9 cellular contexts compared by ENCODE assay signal in the genomic region with DNA sequence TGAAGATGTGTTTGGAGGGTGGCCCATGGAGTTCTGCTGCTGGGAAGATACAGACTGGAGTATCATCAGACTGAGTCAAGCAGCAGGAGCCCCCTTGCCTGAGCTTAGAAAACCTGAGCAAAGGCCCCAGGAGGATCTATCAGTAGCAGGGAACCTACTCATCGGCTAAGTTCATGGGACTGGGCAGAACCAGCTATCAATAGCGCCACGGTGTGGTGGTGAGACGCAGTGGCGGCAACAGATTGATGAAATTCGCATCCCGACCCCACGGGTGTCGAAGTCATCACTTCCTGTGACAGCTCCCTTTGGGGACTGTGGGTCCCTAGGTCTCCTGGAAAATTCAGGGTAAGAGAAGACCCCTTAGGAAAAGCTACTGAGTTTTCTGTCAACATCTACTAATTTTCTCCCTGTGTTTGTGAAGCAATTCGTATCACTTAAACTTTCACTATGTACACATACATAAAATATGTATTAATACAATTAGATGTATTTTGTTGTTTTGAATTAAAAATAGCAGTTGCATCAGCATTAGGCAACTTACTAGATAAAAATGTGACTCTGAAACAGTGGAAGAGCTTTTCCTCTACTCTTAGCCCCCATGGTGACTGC. TPM values are rescaled to one million over a fixed set of nuclear protein-coding genes. Genes with fewer than 3 reads are reported as not detected.
DNase-seq lines count a peak whose midpoint lies in the region; ATAC-seq, FAIRE-seq and TF ChIP-seq lines count a peak whose summit lies in the region.
"Had no signal": no experiment of that assay in that cellular context is flagged by ENCODE, and none has a peak within 500 bp of the region (broad histone marks: within the 10 kb centered on the region; RNA-seq: fewer than 3 reads in every experiment).

No MANE protein-coding gene starts in this region.

- H3K36me3 ChIP-seq in RWPE2 (ENCODE audit: low read depth) = no peaks in the 10 kb centered on the region

- TF ChIP-seq POLR2A in H54 (IDR thresholded peaks at IDR 0.05; ENCODE audit: low read depth, low read length) = no peak

- no peak overlapping the region for H3K27ac Mint-ChIP-seq in activated naive CD8-positive, alpha-beta T cell treated with anti-CD3 and anti-CD28 coated beads, Interleukin-2, amount 50 U/mL, for 24 hours

- ATAC-seq in RWPE2 (ENCODE audit: low read depth) = no peak; the same call in 2 of the 3 replicates
- ATAC-seq in activated naive CD8-positive, alpha-beta T cell treated with anti-CD3 and anti-CD28 coated beads, Interleukin-2, amount 50 U/mL, for 24 hours = peak; percentile 42
- ATAC-seq in GM19395 (IDR thresholded peaks at IDR 0.05; ENCODE audit: unreplicated experiment) = no peak

- no peaks in the 10 kb centered on the region for H3K27me3 Mint-ChIP-seq in activated naive CD8-positive, alpha-beta T cell treated with anti-CD3 and anti-CD28 coated beads, Interleukin-2, amount 50 U/mL, for 24 hours

- DNase-seq in AG20443 (ENCODE audit: low spot score) (peak; percentile 62), H54 (ENCODE audit: insufficient read length, low spot score) (peak; percentile 82), RWPE2 (ENCODE audit: low spot score) (no peak), inferior parietal cortex (ENCODE audit: extremely low spot score) (peak; percentile 60), occipital lobe (lab: John Stamatoyannopoulos, UW) (no peak)
- DNase-seq in activated naive CD8-positive, alpha-beta T cell treated with anti-CD3 and anti-CD28 coated beads, Interleukin-2, amount 50 U/mL, for 24 hours = peak; percentile 67
- DNase-seq in stimulated activated CD4-positive, alpha-beta T cell treated with anti-CD3 and anti-CD28 coated beads, TNF-alpha, amount 100 ng/mL, for 48 hours (ENCODE audit: low read depth in 3 of 3) = peak; percentile 21 to 57 (median 32)
- DNase-seq: left cardiac atrium had no signal

- H3K27me3 ChIP-seq in RWPE2 (ENCODE audit: insufficient read depth, poor library complexity, severe bottlenecking) = no peaks in the 10 kb centered on the region

- H3K4me1 Mint-ChIP-seq in activated naive CD8-positive, alpha-beta T cell treated with anti-CD3 and anti-CD28 coated beads, Interleukin-2, amount 50 U/mL, for 24 hours = peaks cover 10% of the 10 kb centered on the region

- H3K27ac ChIP-seq in RWPE2 (ENCODE audit: poor library complexity, severe bottlenecking) = no peak overlapping the region

- H3K4me1 ChIP-seq in RWPE2 (ENCODE audit: insufficient read depth, poor library complexity, severe bottlenecking) = no peaks in the 10 kb centered on the region

- no peak for FAIRE-seq in H54 (lab: Jason Lieb, UNC)

- peak; percentile 52 for TF ChIP-seq CTCF in RWPE2 (IDR thresholded peaks at IDR 0.05; ENCODE audit: poor library complexity, severe bottlenecking)

- no peak overlapping the region for H3K4me3 Mint-ChIP-seq in activated naive CD8-positive, alpha-beta T cell treated with anti-CD3 and anti-CD28 coated beads, Interleukin-2, amount 50 U/mL, for 24 hours

- no peaks in the 10 kb centered on the region for H3K36me3 Mint-ChIP-seq in activated naive CD8-positive, alpha-beta T cell treated with anti-CD3 and anti-CD28 coated beads, Interleukin-2, amount 50 U/mL, for 24 hours (ENCODE audit: low read depth)

- H3K4me3 ChIP-seq in RWPE2 (ENCODE audit: severe bottlenecking) = no peak overlapping the region

- H3K9me3 Mint-ChIP-seq in activated naive CD8-positive, alpha-beta T cell treated with anti-CD3 and anti-CD28 coated beads, Interleukin-2, amount 50 U/mL, for 24 hours = no peaks in the 10 kb centered on the region

- no peaks in the 10 kb centered on the region for H3K9me3 ChIP-seq in RWPE2 (ENCODE audit: severe bottlenecking)

RNA-seq across cellular contexts. Expression of a gene that starts 7.1 kb away (rescaled TPM):
- total RNA-seq in occipital lobe = under 0.01 TPM
- total RNA-seq: left cardiac atrium had no signal

RNA-seq across cellular contexts. Expression of a gene that starts 7.7 kb away (rescaled TPM):
- total RNA-seq in occipital lobe = 0.16 TPM
- total RNA-seq: left cardiac atrium had no signal

RNA-seq across cellular contexts. Expression of a gene that starts 35.0 kb away (rescaled TPM):
- total RNA-seq in occipital lobe = 54.4 TPM

Comparison
In these comparisons a context has a peak if more than half of its experiments do, and no peak if none do; other contexts are left out.
1. DNase-seq: peak in AG20443 (single experiment), H54 (single experiment), activated naive CD8-positive, alpha-beta T cell treated with anti-CD3 and anti-CD28 coated beads, Interleukin-2, amount 50 U/mL, for 24 hours (single experiment), inferior parietal cortex (single experiment) and stimulated activated CD4-positive, alpha-beta T cell treated with anti-CD3 and anti-CD28 coated beads, TNF-alpha, amount 100 ng/mL, for 48 hours (3 of 3); none in RWPE2 (single experiment) and occipital lobe (single experiment).